Comparison of ENCODE assay signal across 22 cellular contexts in genomic region chr4:71732066-71732465, GRCh38. TPM values are rescaled to one million over a fixed set of nuclear protein-coding genes. Genes with fewer than 3 reads are reported as not detected.
DNase-seq lines count a peak whose midpoint lies in the region; ATAC-seq and TF ChIP-seq lines count a peak whose summit lies in the region.
"Had no signal": no experiment of that assay in that cellular context is flagged by ENCODE, and none has a peak within 500 bp of the region (broad histone marks: within the 10 kb centered on the region; RNA-seq: fewer than 3 reads in every experiment).

No MANE protein-coding gene starts in this region.

- dilution Hi-C loops in IMR-90 (cut with HindIII; ENCODE audit: low sequenced_read_pairs, unreplicated experiment) = no loop called here

- no peak overlapping the region for H2BK15ac ChIP-seq in IMR-90 (ENCODE audit: low read depth, low read length)

- H3K36me3 ChIP-seq in IMR-90 (ENCODE audit: control insufficient read depth, insufficient read depth, low read length) (no peaks in the 10 kb centered on the region), brain microvascular endothelial cell (replicated peaks) (no peaks in the 10 kb centered on the region), ovary (no peaks in the 10 kb centered on the region), tibial artery (no peaks in the 10 kb centered on the region)
- H3K36me3 ChIP-seq: BLaER1 treated with 17β-estradiol and CSF1 and Interleukin-3, amounts not matched to agents 10 nM and 100 nM; SJCRH30 had no signal

- no peak overlapping the region for H3K9ac ChIP-seq in IMR-90 (ENCODE audit: low read depth, low read length)
- H3K9ac ChIP-seq: BLaER1 treated with 17β-estradiol and CSF1 and Interleukin-3, amounts not matched to agents 10 nM and 100 nM had no signal

- no peaks in the 10 kb centered on the region for H3K9me3 ChIP-seq in IMR-90 (ENCODE audit: control insufficient read depth, insufficient read depth, low read length)
- no peaks in the 10 kb centered on the region for H3K9me3 ChIP-seq in ovary
- H3K9me3 ChIP-seq in tibial artery = no peaks in the 10 kb centered on the region
- H3K9me3 ChIP-seq: SJCRH30 had no signal

- POLR2A ChIA-PET in IMR-90 (lab: Charles Lee; ENCODE audit: unreplicated experiment) = no interaction called here

- H2AK5ac ChIP-seq in IMR-90 (ENCODE audit: low read depth, low read length) = no peak overlapping the region

- H2AFZ ChIP-seq in IMR-90 (replicated peaks; ENCODE audit: low read length, poor library complexity) = no peak overlapping the region

- in situ Hi-C loops in IMR-90 (cut with MboI; ENCODE audit: low sequenced_read_pairs) = no loop called here
- in situ Hi-C loops in brain microvascular endothelial cell (cut with HindIII; ENCODE audit: low pct_ligation_motif_present, low sequenced_read_pairs) = no loop called here

- ATAC-seq in IMR-90 (ENCODE audit: low read depth) (no peak), HG02981 (IDR thresholded peaks at IDR 0.05; ENCODE audit: unreplicated experiment) (no peak)
- ATAC-seq: HepG2, Panc1 had no signal

- H4K91ac ChIP-seq in IMR-90 (ENCODE audit: insufficient read depth, low read depth, low read length) = no peak overlapping the region

- H2BK5ac ChIP-seq in IMR-90 (ENCODE audit: low read depth, low read length, poor library complexity, severe bottlenecking) = no peak overlapping the region

- intact Hi-C loops in IMR-90 (cut with micrococcal nuclease) = loop anchor here (1.0 to 5.0 kb wide), 3 partner anchors 209 to 570 kb away; no protein-coding TSS in a partner anchor
- intact Hi-C loops in ovary (cut with DNase I) = no loop called here
- intact Hi-C loops in tibial artery (cut with DNase I; ENCODE audit: low total_unique reads) = no loop called here

- WGBS in IMR-90 (ENCODE audit: extremely low coverage in 2 of 2, insufficient read length in 1 of 2), 2 experiments = no CpG with 5 or more reads among the region's 1 CpG
- WGBS in ovary, 3 donors = 80 to 100% (median 81%) methylated on average over 1 of the region's 1 CpG

- TF ChIP-seq CTCF in IMR-90 (conservative IDR thresholded peaks at IDR 0.05; ENCODE audit: low read depth, low read length) (no peak), brain microvascular endothelial cell (IDR thresholded peaks at IDR 0.05; ENCODE audit: low read depth, low read length, missing control alignments) (no peak), ovary (IDR thresholded peaks at IDR 0.05) (no peak), tibial artery (IDR thresholded peaks at IDR 0.05) (no peak)

- no peak overlapping the region for H4K5ac ChIP-seq in IMR-90 (ENCODE audit: low read depth, low read length)

- H3K4me2 ChIP-seq in IMR-90 (ENCODE audit: low read depth, low read length) = no peak overlapping the region
- H3K4me2 ChIP-seq: BLaER1 treated with 17β-estradiol and CSF1 and Interleukin-3, amounts not matched to agents 10 nM and 100 nM had no signal

- DNase-seq in IMR-90 (peak; percentile 1), brain microvascular endothelial cell (peak; percentile 4), kidney glomerular epithelial cell (lab: John Stamatoyannopoulos, UW) (peak; percentile 28), stromal cell of bone marrow (ENCODE audit: low read depth) (peak; percentile 7), ovary (no peak), NOMO-1 treated with DMSO at 0.1 percent for 48 hours (lab: John Stamatoyannopoulos, UW; ENCODE audit: unreplicated experiment) (no peak), tibial artery (no peak)
- DNase-seq: Calu3; CD4-positive, alpha-beta memory T cell; GDM1; NCI-H1105; NCI-H146; NCI-H2227 treated with DMSO at 0.1 percent for 48 hours; NCI-H748 treated with DMSO at 0.1 percent for 48 hours had no signal

- H3K27ac ChIP-seq in IMR-90 (ENCODE audit: insufficient read depth, low read length) (no peak overlapping the region), brain microvascular endothelial cell (no peak overlapping the region), ovary (no peak overlapping the region), tibial artery (no peak overlapping the region)
- H3K27ac ChIP-seq: BLaER1 treated with 17β-estradiol and CSF1 and Interleukin-3, amounts not matched to agents 10 nM and 100 nM; HL-60; SJCRH30 had no signal

- no peak overlapping the region for H3K4me3 ChIP-seq in IMR-90 (ENCODE audit: insufficient read depth, low read depth, low read length)
- H3K4me3 ChIP-seq in brain microvascular endothelial cell (ENCODE audit: low read depth, low read length) = no peak overlapping the region
- H3K4me3 ChIP-seq in ovary = no peak overlapping the region
- no peak overlapping the region for H3K4me3 ChIP-seq in tibial artery
- H3K4me3 ChIP-seq: BLaER1 treated with 17β-estradiol and CSF1 and Interleukin-3, amounts not matched to agents 10 nM and 100 nM; SJCRH30 had no signal

- no peak overlapping the region for H3K14ac ChIP-seq in IMR-90 (replicated peaks; ENCODE audit: low read depth, low read length)

- TF ChIP-seq EP300 in ovary (IDR thresholded peaks at IDR 0.05) = no peak

- H3K56ac ChIP-seq in IMR-90 (ENCODE audit: extremely low read depth, insufficient read depth, low read length) = no peak overlapping the region

- no peak for TF ChIP-seq RAD21 in IMR-90 (IDR thresholded peaks at IDR 0.05; ENCODE audit: low read length)

- H3K18ac ChIP-seq in IMR-90 (ENCODE audit: low read depth, low read length) = no peak overlapping the region

- no peaks in the 10 kb centered on the region for H3K9me1 ChIP-seq in IMR-90 (ENCODE audit: insufficient read depth, low read length)

- no peak overlapping the region for H2BK20ac ChIP-seq in IMR-90 (ENCODE audit: low read depth, low read length)

- H3K4me1 ChIP-seq in IMR-90 (ENCODE audit: control insufficient read depth, insufficient read depth, low read length) (no peaks in the 10 kb centered on the region), ovary (ENCODE audit: insufficient read depth) (no peaks in the 10 kb centered on the region), tibial artery (no peaks in the 10 kb centered on the region)
- H3K4me1 ChIP-seq: BLaER1 treated with 17β-estradiol and CSF1 and Interleukin-3, amounts not matched to agents 10 nM and 100 nM; SJCRH30 had no signal

- no TSS peak for BruUV-seq in IMR-90 (replicated peaks; lab: Mats Ljungman, UMichigan)

- H3K27me3 ChIP-seq in IMR-90 (ENCODE audit: control insufficient read depth, insufficient read depth, low read length) (0 out of 2 replicates have a peak, but pooled peaks cover 2% of the 10 kb centered on the region), brain microvascular endothelial cell (replicated peaks) (no peaks in the 10 kb centered on the region), ovary (no peaks in the 10 kb centered on the region), tibial artery (no peaks in the 10 kb centered on the region)
- H3K27me3 ChIP-seq: BLaER1 treated with 17β-estradiol and CSF1 and Interleukin-3, amounts not matched to agents 10 nM and 100 nM; SJCRH30 had no signal

- no peak overlapping the region for H2BK120ac ChIP-seq in IMR-90 (ENCODE audit: low read depth, low read length)

- H3K79me1 ChIP-seq in IMR-90 (ENCODE audit: low read depth in 1 of 2, low read length in 2 of 2) = no peaks in the 10 kb centered on the region

- H3K4ac ChIP-seq in IMR-90 (ENCODE audit: low read depth, low read length) = no peak overlapping the region

- H4K20me1 ChIP-seq in IMR-90 (ENCODE audit: insufficient read depth, low read length) = no peaks in the 10 kb centered on the region
- H4K20me1 ChIP-seq: BLaER1 treated with 17β-estradiol and CSF1 and Interleukin-3, amounts not matched to agents 10 nM and 100 nM had no signal

- CTCF ChIA-PET in IMR-90 (lab: Yijun Ruan, JAX) = no interaction called here

- TF ChIP-seq POLR2A in IMR-90 (IDR thresholded peaks at IDR 0.05; ENCODE audit: low read depth, low read length) = no peak
- no peak for TF ChIP-seq POLR2A in ovary (IDR thresholded peaks at IDR 0.05)

- no peak overlapping the region for H2AK9ac ChIP-seq in IMR-90 (replicated peaks; ENCODE audit: low read depth, low read length, poor library complexity)

- no peak overlapping the region for H4K8ac ChIP-seq in IMR-90 (ENCODE audit: low read depth in 2 of 2, low read length in 2 of 2)

- H3K23ac ChIP-seq in IMR-90 (ENCODE audit: low read depth, low read length) = no peak overlapping the region

TF ChIP-seq in IMR-90, 13 proteins besides CTCF, POLR2A, EP300 and RAD21:
- TF ChIP-seq, protein P1, sequence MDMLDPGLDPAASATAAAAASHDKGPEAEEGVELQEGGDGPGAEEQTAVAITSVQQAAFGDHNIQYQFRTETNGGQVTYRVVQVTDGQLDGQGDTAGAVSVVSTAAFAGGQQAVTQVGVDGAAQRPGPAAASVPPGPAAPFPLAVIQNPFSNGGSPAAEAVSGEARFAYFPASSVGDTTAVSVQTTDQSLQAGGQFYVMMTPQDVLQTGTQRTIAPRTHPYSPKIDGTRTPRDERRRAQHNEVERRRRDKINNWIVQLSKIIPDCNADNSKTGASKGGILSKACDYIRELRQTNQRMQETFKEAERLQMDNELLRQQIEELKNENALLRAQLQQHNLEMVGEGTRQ (IDR thresholded peaks at IDR 0.05; ENCODE audit: low read depth, low read length) = no peak
- no peak for TF ChIP-seq CHD1 (IDR thresholded peaks at IDR 0.05; ENCODE audit: low read depth, low read length)

RNA-seq across cellular contexts. Expression of gene GC, which starts 51.8 kb away (rescaled TPM):
- total RNA-seq in IMR-90 (2012; rRNA removed) (not detected in 2 replicates), ovary (1 to 10 TPM in 1 of 7 donors, under 1 TPM in 1, not detected in 5; 0.55 to 4.3 TPM)
- polyA plus RNA-seq in IMR-90 (2012; rRNA removed) (not detected in 2 replicates), ovary (not detected)
- polyA plus RNA-seq in IMR-90 (2012; cell fraction: cytosol; rRNA removed) = not detected in 2 replicates
- not detected in 2 replicates for polyA plus RNA-seq in IMR-90 (2012; cell fraction: nucleus; rRNA removed; ENCODE audit: low replicate concordance)
- total RNA-seq: CD4-positive, alpha-beta memory T cell; Daoy; HT-29; SJCRH30 had no signal
- polyA plus RNA-seq: CD4-positive, alpha-beta memory T cell had no signal

Comparison
In these comparisons a context has a peak if more than half of its experiments do, and no peak if none do; other contexts are left out.
1. DNase-seq: peak in IMR-90 (single experiment), brain microvascular endothelial cell (single experiment), kidney glomerular epithelial cell (single experiment) and stromal cell of bone marrow (single experiment); none in ovary (0 of 5), NOMO-1 treated with DMSO at 0.1 percent for 48 hours (single experiment) and tibial artery (0 of 2).